ENCODE assay signal across 8 cellular contexts in the genomic region with DNA sequence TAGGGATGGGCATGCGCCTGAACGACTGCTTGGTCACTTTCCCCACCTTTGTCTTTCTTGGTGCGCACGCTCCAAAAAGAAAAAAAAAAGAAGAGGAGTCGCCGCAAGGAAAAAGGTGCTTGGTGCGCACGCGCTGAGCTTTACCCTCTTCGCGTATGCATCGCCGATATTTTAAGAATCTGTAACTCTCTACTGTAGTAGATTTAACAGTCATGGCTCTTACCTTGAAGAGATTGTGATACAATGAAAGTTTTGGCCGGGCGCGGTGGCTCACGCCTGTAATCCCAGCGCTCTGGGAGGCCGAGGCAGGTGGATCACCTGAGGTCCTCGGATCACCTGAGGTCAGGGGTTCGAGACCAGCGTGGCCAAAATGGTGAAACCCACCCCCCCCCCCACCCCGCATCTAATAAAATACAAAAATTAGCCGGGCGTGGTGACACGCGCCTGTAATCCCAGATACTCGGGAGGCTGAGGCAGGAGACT. TPM values are rescaled to one million over a fixed set of nuclear protein-coding genes. Genes with fewer than 3 reads are reported as not detected.
A peak's percentile ranks its signal among the peaks of the same experiment; 100 is the strongest.
DNase-seq lines count a peak whose midpoint lies in the region; ATAC-seq and TF ChIP-seq lines count a peak whose summit lies in the region.

No MANE protein-coding gene starts in this region.

- TF ChIP-seq CTCF in BE2C (IDR thresholded peaks at IDR 0.05; ENCODE audit: low read depth, low read length) (no peak), natural killer cell (IDR thresholded peaks at IDR 0.05) (no peak)

- H3K27me3 Mint-ChIP-seq in natural killer cell (ENCODE audit: low read depth in 2 of 2): no peaks in the 10 kb centered on the region

- DNase-seq in BE2C: no peak
- no peak for DNase-seq in natural killer cell
- no peak for DNase-seq in SW 1271 (lab: John Stamatoyannopoulos, UW)
- no peak for DNase-seq in NCI-H82 treated with DMSO at 0.1 percent for 48 hours (lab: John Stamatoyannopoulos, UW; ENCODE audit: unreplicated experiment)
- DNase-seq in NCI-H1417 (lab: John Stamatoyannopoulos, UW): no peak

- ATAC-seq in natural killer cell: peak; percentile 12 to 19 (median 14)
- ATAC-seq in GM19023 (IDR thresholded peaks at IDR 0.05; ENCODE audit: unreplicated experiment): no peak

- H3K27me3 ChIP-seq in BE2C: no peaks in the 10 kb centered on the region

- no peaks in the 10 kb centered on the region for H3K9me3 ChIP-seq in BE2C
- H3K9me3 ChIP-seq in KOPT-K1 (ENCODE audit: insufficient read depth, low read length, poor library complexity, severe bottlenecking): no peaks in the 10 kb centered on the region

- H3K27ac Mint-ChIP-seq in natural killer cell: peak overlapping the region; percentile 90 to 95

- H3K4me1 ChIP-seq in BE2C: no peaks in the 10 kb centered on the region

- H3K27ac ChIP-seq in KOPT-K1 (ENCODE audit: low read depth, low read length, poor library complexity, severe bottlenecking) (peak overlapping the region; percentile 53), cingulate gyrus (ENCODE audit: low read depth, low read length) (peak overlapping the region; percentile 91)

- peak overlapping the region; percentile 47 for H3K4me3 ChIP-seq in BE2C (ENCODE audit: low read depth, low read length)

- H3K36me3 ChIP-seq in BE2C (no peaks in the 10 kb centered on the region), KOPT-K1 (ENCODE audit: insufficient read depth, low read length) (peaks cover 22% of the 10 kb centered on the region)

- H3K4me3 Mint-ChIP-seq in natural killer cell: peak overlapping the region; percentile 96

- H3K9me3 Mint-ChIP-seq in natural killer cell: no peaks in the 10 kb centered on the region

- H3K4me1 Mint-ChIP-seq in natural killer cell: peaks cover 29 to 44% of the 10 kb centered on the region in 2 donors

- no peaks in the 10 kb centered on the region for H3K36me3 Mint-ChIP-seq in natural killer cell

- intact Hi-C loops in natural killer cell (cut with micrococcal nuclease): loop anchor here (2.0 kb wide), 2 partner anchors 43 to 71 kb away; partner anchors contain the start of gene TP53

RNA-seq across cellular contexts. Expression of gene FXR2, which starts 0.6 kb away (rescaled TPM):
- 30.9 TPM for polyA plus RNA-seq in BE2C (2012; ENCODE audit: insufficient read depth, insufficient read length, low read depth)
- total RNA-seq in natural killer cell: 10 to 100 TPM; 23.7 to 40.2 (median 29.5) TPM

RNA-seq across cellular contexts. Expression of gene SAT2, which starts 12.3 kb away (rescaled TPM):
- polyA plus RNA-seq in BE2C (2012; ENCODE audit: insufficient read depth, insufficient read length, low read depth): 42.1 TPM
- 10 to 100 TPM; 63.0 to 71.6 (median 70.1) TPM for total RNA-seq in natural killer cell

RNA-seq across cellular contexts. Expression of gene SHBG, which starts 14.6 kb away (rescaled TPM):
- polyA plus RNA-seq in BE2C (2012; ENCODE audit: insufficient read depth, insufficient read length, low read depth): not detected
- total RNA-seq in natural killer cell: not detected

RNA-seq across cellular contexts. Expression of gene SOX15, which starts 25.4 kb away (rescaled TPM):
- 1.8 TPM for polyA plus RNA-seq in BE2C (2012; ENCODE audit: insufficient read depth, insufficient read length, low read depth)
- under 1 TPM in 1 of 3 donors, not detected in 2; 0.27 TPM for total RNA-seq in natural killer cell

RNA-seq across cellular contexts. Expression of gene MPDU1, which starts 31.7 kb away (rescaled TPM):
- polyA plus RNA-seq in BE2C (2012; ENCODE audit: insufficient read depth, insufficient read length, low read depth): 76.9 TPM
- total RNA-seq in natural killer cell: 10 to 100 TPM; 26.3 to 29.2 (median 27.1) TPM
